Comparison of ENCODE assay signal across 20 cellular contexts in the genomic region with DNA sequence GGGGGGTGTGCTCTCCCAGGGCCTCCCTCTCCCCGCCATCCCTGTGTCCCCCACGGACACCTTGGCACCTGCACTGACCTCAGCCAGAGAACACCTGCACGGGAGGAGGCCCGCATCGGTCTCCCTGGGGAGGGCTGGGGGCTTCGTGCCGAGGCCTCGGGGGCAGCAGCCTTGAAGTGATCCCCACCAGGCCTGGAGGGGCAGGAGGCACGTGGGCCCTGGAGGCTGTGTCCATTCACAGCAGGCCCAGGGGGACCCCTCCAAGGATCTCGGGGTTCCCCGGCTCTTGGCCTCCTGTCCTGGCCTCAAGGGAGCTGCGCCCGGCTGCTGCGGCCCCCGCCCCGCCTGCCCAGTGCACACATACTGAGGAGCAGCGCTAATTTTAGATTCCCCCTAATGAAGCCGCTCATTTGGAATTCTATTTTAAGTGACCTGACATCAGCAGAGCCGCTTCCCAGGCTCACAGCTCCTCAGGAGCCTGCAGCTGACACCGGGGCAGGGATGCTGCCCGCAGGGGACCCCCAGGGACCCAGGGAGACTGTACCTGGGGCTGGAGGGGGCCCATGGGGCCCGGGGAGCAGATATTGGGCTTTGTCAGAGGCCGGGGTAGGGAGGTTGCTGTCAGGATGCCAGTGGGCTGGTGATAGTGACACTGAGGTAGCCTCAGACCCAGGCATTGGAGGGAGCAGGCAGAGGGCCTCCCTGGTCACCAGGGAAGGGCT. TPM values are rescaled to one million over a fixed set of nuclear protein-coding genes. Genes with fewer than 3 reads are reported as not detected.
DNase-seq lines count a peak whose midpoint lies in the region; ATAC-seq and TF ChIP-seq lines count a peak whose summit lies in the region.
"Had no signal": no experiment of that assay in that cellular context is flagged by ENCODE, and none has a peak within 500 bp of the region (broad histone marks: within the 10 kb centered on the region; RNA-seq: fewer than 3 reads in every experiment).

No MANE protein-coding gene starts in this region.

- no peak for TF ChIP-seq CTCF in glutamatergic neuron (IDR thresholded peaks at IDR 0.05; ENCODE audit: partially characterized antibody, unreplicated experiment)

- no peak for ATAC-seq in stimulated activated effector memory CD8-positive, alpha-beta T cell treated with anti-CD3 and anti-CD28 coated beads, Interleukin-12 subunit alpha, Interleukin-12 subunit beta, amount 100 ng/mL, for 72 hours
- no peak for ATAC-seq in HG03280 (IDR thresholded peaks at IDR 0.05; ENCODE audit: unreplicated experiment)
- ATAC-seq: GM12878 had no signal

- peak; percentile 28 for DNase-seq in NCI-H1694 (lab: John Stamatoyannopoulos, UW)
- DNase-seq in NCI-H1694 treated with DMSO at 0.1 percent for 48 hours (lab: John Stamatoyannopoulos, UW), result no peak
- DNase-seq in glutamatergic neuron, result no peak
- DNase-seq in myocyte (ENCODE audit: low read depth), result peak; percentile 84
- no peak for DNase-seq in stimulated activated effector memory CD8-positive, alpha-beta T cell treated with anti-CD3 and anti-CD28 coated beads, Interleukin-12 subunit alpha, Interleukin-12 subunit beta, amount 100 ng/mL, for 72 hours (ENCODE audit: low spot score in 2 of 2)
- no peak for DNase-seq in NCI-H510A treated with DMSO at 0.1 percent for 48 hours (lab: John Stamatoyannopoulos, UW)
- DNase-seq in NCI-H1105 treated with DMSO at 0.1 percent for 48 hours (lab: John Stamatoyannopoulos, UW), result no peak
- DNase-seq: activated B cell treated with CpG ODN at 0.5 μM for 24 hours; activated CD4-positive, alpha-beta T cell treated with anti-CD3 and anti-CD28 coated beads, Interleukin-2, amount 50 U/mL, for 48 hours; activated CD8-positive, alpha-beta memory T cell treated with anti-CD3 and anti-CD28 coated beads, Interleukin-2, amount 50 U/mL, for 48 hours; activated effector memory CD4-positive, alpha-beta T cell treated with anti-CD3 and anti-CD28 coated beads, Interleukin-2, amount 50 U/mL, for 16 hours; AML-193; cortex of kidney; DMS79 treated with DMSO at 0.1 percent for 48 hours; NCI-H1436; NCI-H2171; NCI-H526 treated with DMSO at 0.1 percent for 48 hours; nucleus accumbens had no signal

- H3K27ac Mint-ChIP-seq in glutamatergic neuron (ENCODE audit: unreplicated experiment), result peak overlapping the region; percentile 95
- peak overlapping the region; percentile 68 for H3K27ac Mint-ChIP-seq in stimulated activated effector memory CD8-positive, alpha-beta T cell treated with anti-CD3 and anti-CD28 coated beads, Interleukin-12 subunit alpha, Interleukin-12 subunit beta, amount 100 ng/mL, for 72 hours
- H3K27ac Mint-ChIP-seq: activated B cell treated with CpG ODN at 0.5 μM for 24 hours had no signal

- peaks cover 48% of the 10 kb centered on the region for H3K4me1 Mint-ChIP-seq in glutamatergic neuron (ENCODE audit: low read depth, unreplicated experiment)
- peaks cover 60% of the 10 kb centered on the region for H3K4me1 Mint-ChIP-seq in stimulated activated effector memory CD8-positive, alpha-beta T cell treated with anti-CD3 and anti-CD28 coated beads, Interleukin-12 subunit alpha, Interleukin-12 subunit beta, amount 100 ng/mL, for 72 hours

- peaks cover 49% of the 10 kb centered on the region for H3K9me3 Mint-ChIP-seq in glutamatergic neuron (ENCODE audit: unreplicated experiment)
- H3K9me3 Mint-ChIP-seq in stimulated activated effector memory CD8-positive, alpha-beta T cell treated with anti-CD3 and anti-CD28 coated beads, Interleukin-12 subunit alpha, Interleukin-12 subunit beta, amount 100 ng/mL, for 72 hours, result no peaks in the 10 kb centered on the region

- peak overlapping the region; percentile 77 for H3K4me3 Mint-ChIP-seq in glutamatergic neuron (ENCODE audit: unreplicated experiment)
- H3K4me3 Mint-ChIP-seq in stimulated activated effector memory CD8-positive, alpha-beta T cell treated with anti-CD3 and anti-CD28 coated beads, Interleukin-12 subunit alpha, Interleukin-12 subunit beta, amount 100 ng/mL, for 72 hours, result no peak overlapping the region
- H3K4me3 Mint-ChIP-seq: activated B cell treated with CpG ODN at 0.5 μM for 24 hours had no signal

- peaks cover 33% of the 10 kb centered on the region for H3K27me3 Mint-ChIP-seq in glutamatergic neuron (ENCODE audit: unreplicated experiment)
- H3K27me3 Mint-ChIP-seq: activated B cell treated with CpG ODN at 0.5 μM for 24 hours had no signal

- H3K36me3 Mint-ChIP-seq in glutamatergic neuron (ENCODE audit: unreplicated experiment), result no peaks in the 10 kb centered on the region
- H3K36me3 Mint-ChIP-seq in stimulated activated effector memory CD8-positive, alpha-beta T cell treated with anti-CD3 and anti-CD28 coated beads, Interleukin-12 subunit alpha, Interleukin-12 subunit beta, amount 100 ng/mL, for 72 hours, result no peaks in the 10 kb centered on the region

RNA-seq across cellular contexts. Expression of a gene that starts 14.9 kb away (rescaled TPM):
- 473 TPM for total RNA-seq in glutamatergic neuron (ENCODE audit: unreplicated experiment)
- total RNA-seq in myocyte, result 37.4 and 51.1 TPM in 2 replicates
- polyA plus RNA-seq in myocyte (2012), result 17.4 TPM

Comparison
In these comparisons a context has a peak if more than half of its experiments do, and no peak if none do; other contexts are left out.
1. DNase-seq: peak in NCI-H1694 (single experiment) and myocyte (single experiment); none in NCI-H1694 treated with DMSO at 0.1 percent for 48 hours (single experiment), glutamatergic neuron (single experiment), stimulated activated effector memory CD8-positive, alpha-beta T cell treated with anti-CD3 and anti-CD28 coated beads, Interleukin-12 subunit alpha, Interleukin-12 subunit beta, amount 100 ng/mL, for 72 hours (0 of 2), NCI-H510A treated with DMSO at 0.1 percent for 48 hours (single experiment) and NCI-H1105 treated with DMSO at 0.1 percent for 48 hours (single experiment).